ENCODE assay signal across 8 cellular contexts in the genomic region with DNA sequence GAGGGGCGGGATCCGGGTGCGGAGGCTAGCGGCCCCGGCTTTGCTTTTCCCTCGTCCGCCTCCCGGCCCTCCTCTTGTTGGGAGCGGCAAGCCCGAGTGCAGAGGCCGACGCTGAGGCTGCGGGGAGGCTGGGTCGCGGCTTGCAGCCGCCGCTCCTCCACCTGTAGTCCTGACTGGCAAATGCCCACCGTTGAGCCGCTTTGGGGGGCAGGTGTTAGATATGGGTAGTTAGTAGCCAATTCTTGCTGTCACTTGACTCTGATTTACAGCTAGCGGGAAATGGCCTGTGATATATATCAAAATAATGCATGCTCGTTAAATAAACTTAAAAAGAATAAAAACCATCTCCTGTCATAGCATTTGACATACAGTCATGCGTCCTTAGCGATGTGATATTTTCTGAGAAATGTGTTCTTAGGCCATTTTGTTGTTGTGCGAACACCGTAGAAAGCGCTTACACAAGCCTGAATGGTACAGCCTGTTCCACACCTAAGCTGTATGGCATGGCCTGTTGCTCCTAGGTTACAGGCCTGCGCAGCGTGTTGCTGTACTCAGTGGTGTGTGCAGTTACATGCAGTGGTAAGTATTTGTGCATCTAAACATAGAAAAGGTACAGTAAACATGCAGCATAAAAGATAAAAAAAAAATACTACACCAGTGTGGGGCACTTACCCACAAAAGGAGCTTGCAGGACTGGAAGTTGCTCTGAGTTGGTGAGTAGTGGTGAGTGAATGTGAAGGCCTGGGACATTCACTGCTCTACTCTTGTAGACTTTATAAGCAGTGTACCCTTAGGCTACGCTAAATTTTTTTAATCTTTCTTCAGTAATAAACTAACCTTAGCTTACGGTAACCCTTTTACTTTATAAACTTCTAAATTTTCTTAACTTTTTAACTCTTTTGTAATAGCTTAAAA.
DNase-seq lines count a peak whose midpoint lies in the region; ATAC-seq lines count a peak whose summit lies in the region.

No MANE protein-coding gene starts in this region.

- H3K4me3 Mint-ChIP-seq in central memory CD8-positive, alpha-beta T cell: peak overlapping the region; percentile 87
- peak overlapping the region; percentile 93 for H3K4me3 Mint-ChIP-seq in stimulated activated naive CD8-positive, alpha-beta T cell treated with anti-CD3 and anti-CD28 coated beads, Interleukin-15, Interleukin-2, amounts not matched to agents 100 ng/mL and 50 ng/mL, for 24 hours

- H3K4me1 Mint-ChIP-seq in central memory CD8-positive, alpha-beta T cell: peaks cover 39% of the 10 kb centered on the region
- peaks cover 30% of the 10 kb centered on the region for H3K4me1 Mint-ChIP-seq in stimulated activated naive CD8-positive, alpha-beta T cell treated with anti-CD3 and anti-CD28 coated beads, Interleukin-15, Interleukin-2, amounts not matched to agents 100 ng/mL and 50 ng/mL, for 24 hours (ENCODE audit: low read depth)

- DNase-seq in CD1c-positive myeloid dendritic cell (ENCODE audit: extremely low spot score): peak; percentile 26
- peak; percentile 77 for DNase-seq in RKO (ENCODE audit: low spot score)
- DNase-seq in central memory CD8-positive, alpha-beta T cell (ENCODE audit: low spot score in 2 of 2): peak in 1 of 2 donors; percentile 11
- DNase-seq in left kidney (ENCODE audit: low read depth, low spot score): peak; percentile 73

- H3K36me3 Mint-ChIP-seq in central memory CD8-positive, alpha-beta T cell (ENCODE audit: insufficient read depth): peaks cover 14% of the 10 kb centered on the region
- peaks cover 16% of the 10 kb centered on the region for H3K36me3 Mint-ChIP-seq in stimulated activated naive CD8-positive, alpha-beta T cell treated with anti-CD3 and anti-CD28 coated beads, Interleukin-15, Interleukin-2, amounts not matched to agents 100 ng/mL and 50 ng/mL, for 24 hours (ENCODE audit: low read depth)

- peak; percentile 32 for ATAC-seq in GM21825 (IDR thresholded peaks at IDR 0.05; ENCODE audit: unreplicated experiment)
- peak; percentile 16 for ATAC-seq in central memory CD8-positive, alpha-beta T cell (replicated peaks; ENCODE audit: extremely low read depth, poor library complexity, severe bottlenecking)
- ATAC-seq in HG03520 (IDR thresholded peaks at IDR 0.05; ENCODE audit: unreplicated experiment): no peak
- no peak for ATAC-seq in GM19463 (IDR thresholded peaks at IDR 0.05; ENCODE audit: unreplicated experiment)

- H3K27me3 Mint-ChIP-seq in central memory CD8-positive, alpha-beta T cell: no peaks in the 10 kb centered on the region
- H3K27me3 Mint-ChIP-seq in stimulated activated naive CD8-positive, alpha-beta T cell treated with anti-CD3 and anti-CD28 coated beads, Interleukin-15, Interleukin-2, amounts not matched to agents 100 ng/mL and 50 ng/mL, for 24 hours: no peaks in the 10 kb centered on the region

- no peaks in the 10 kb centered on the region for H3K9me3 Mint-ChIP-seq in central memory CD8-positive, alpha-beta T cell
- H3K9me3 Mint-ChIP-seq in stimulated activated naive CD8-positive, alpha-beta T cell treated with anti-CD3 and anti-CD28 coated beads, Interleukin-15, Interleukin-2, amounts not matched to agents 100 ng/mL and 50 ng/mL, for 24 hours: no peaks in the 10 kb centered on the region

- peak overlapping the region; percentile 90 for H3K27ac Mint-ChIP-seq in central memory CD8-positive, alpha-beta T cell (ENCODE audit: low read depth)
- peak overlapping the region; percentile 85 for H3K27ac Mint-ChIP-seq in stimulated activated naive CD8-positive, alpha-beta T cell treated with anti-CD3 and anti-CD28 coated beads, Interleukin-15, Interleukin-2, amounts not matched to agents 100 ng/mL and 50 ng/mL, for 24 hours

Comparison
In these comparisons a context has a peak if more than half of its experiments do, and no peak if none do; other contexts are left out.
1. ATAC-seq: peak in GM21825 (single experiment) and central memory CD8-positive, alpha-beta T cell (single experiment); none in HG03520 (single experiment) and GM19463 (single experiment).